Comparison of ENCODE assay signal across 8 cellular contexts in the genomic region with DNA sequence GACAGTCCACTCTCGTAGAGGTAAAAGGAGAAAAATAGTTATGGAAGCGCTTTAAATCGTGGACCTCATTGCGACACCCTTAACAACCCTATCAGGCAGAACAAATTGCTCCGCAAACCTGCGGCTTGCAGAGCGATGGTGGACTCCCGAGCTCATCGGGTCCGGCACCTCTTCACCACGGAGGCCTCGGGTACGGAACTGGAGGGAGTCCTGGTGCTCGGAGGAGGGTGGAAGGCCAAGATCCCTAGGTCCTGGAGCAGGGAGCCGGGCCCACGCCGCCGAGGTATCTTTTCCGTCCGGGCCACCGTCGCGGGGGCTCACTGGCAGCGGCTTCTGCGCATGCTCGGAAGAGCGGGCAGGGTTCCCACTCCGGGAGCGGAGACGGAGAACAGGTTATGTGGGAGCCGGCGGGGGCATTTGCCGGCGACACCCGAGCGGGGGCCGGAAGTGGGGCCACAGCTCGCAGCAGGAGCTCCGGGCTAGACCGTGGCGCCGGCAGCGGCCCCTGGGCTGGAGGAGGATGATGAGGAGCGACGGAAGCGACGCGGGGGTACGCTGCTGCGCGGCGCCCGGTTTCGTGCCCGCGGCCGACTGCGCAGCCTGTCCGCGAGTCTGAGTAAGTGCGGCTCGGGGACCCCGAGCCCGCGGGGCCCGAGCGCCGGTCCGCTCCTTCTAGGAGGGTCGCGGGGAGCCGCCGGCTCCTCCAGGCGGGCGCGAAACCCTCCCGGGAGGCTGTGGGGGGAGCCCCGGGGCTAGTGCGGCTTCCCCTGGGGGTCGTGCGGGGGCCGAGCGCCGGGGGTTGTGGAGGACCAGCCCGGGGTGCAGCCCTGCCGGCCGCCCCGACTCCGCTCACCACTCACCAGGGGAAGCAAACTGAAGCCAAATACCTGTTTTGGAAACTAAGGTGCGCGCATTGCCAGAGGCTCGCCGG. TPM values are rescaled to one million over a fixed set of nuclear protein-coding genes. Genes with fewer than 3 reads are reported as not detected.
DNase-seq lines count a peak whose midpoint lies in the region; FAIRE-seq and TF ChIP-seq lines count a peak whose summit lies in the region.

A gene (plus strand): TSS at position 349 of the 931 bp plus-strand sequence. CDS start 10,827 bp downstream, outside the sequence.

- peak within 1 kb of the TSS; percentile 96 for H2AFZ ChIP-seq in MM.1S (ENCODE audit: low read length)
- peak within 1 kb of the TSS; percentile 94 for H2AFZ ChIP-seq in neuronal stem cell (ENCODE audit: low read length)

- no peak within 1 kb of the TSS for H4K91ac ChIP-seq in neuronal stem cell (ENCODE audit: low read depth, low read length, poor library complexity)

- peak within 1 kb of the TSS; percentile 56 for H4K8ac ChIP-seq in neuronal stem cell (ENCODE audit: low read depth, low read length)

- peak within 1 kb of the TSS; percentile 69 for H3K4ac ChIP-seq in neuronal stem cell (ENCODE audit: low read length)

- H3K9me3 ChIP-seq in MM.1S (replicated peaks; ENCODE audit: insufficient read depth, low read length) = no peaks in the 10 kb centered on the region
- H3K9me3 ChIP-seq in neuronal stem cell (replicated peaks in 1 of 2; ENCODE audit: control insufficient read depth in 2 of 2, insufficient read depth in 1 of 2, low read depth in 1 of 2, low read length in 2 of 2) = no peaks in the 10 kb centered on the region
- no peaks in the 10 kb centered on the region for H3K9me3 ChIP-seq in subcutaneous abdominal adipose tissue (ENCODE audit: control insufficient read depth in 5 of 5, low read length in 5 of 5)

- H3K4me3 ChIP-seq in MM.1S (ENCODE audit: low read length) (peak within 1 kb of the TSS; percentile 92), neuronal stem cell (ENCODE audit: low read length in 2 of 2) (peak within 1 kb of the TSS; percentile 83 to 97), subcutaneous abdominal adipose tissue (ENCODE audit: low read depth in 1 of 5, low read length in 5 of 5) (peak within 1 kb of the TSS; percentile 85 to 92 (median 91))

- H3K4me1 ChIP-seq in MM.1S (ENCODE audit: low read length) (peaks cover 7% of the 10 kb centered on the region), neuronal stem cell (ENCODE audit: control insufficient read depth in 2 of 2, insufficient read depth in 1 of 2, low read depth in 1 of 2, low read length in 2 of 2) (peaks cover 6 to 11% of the 10 kb centered on the region in 2 donors), subcutaneous abdominal adipose tissue (ENCODE audit: control insufficient read depth in 5 of 5, insufficient read depth in 5 of 5, low read length in 5 of 5) (peaks cover 0 to 46% (median 41%) of the 10 kb centered on the region in 5 donors)

- H3K4me2 ChIP-seq in MM.1S (ENCODE audit: low read depth, low read length) (peak within 1 kb of the TSS; percentile 94), neuronal stem cell (ENCODE audit: insufficient read depth, low read length, poor library complexity, severe bottlenecking) (peak within 1 kb of the TSS; percentile 68)

- no peaks in the 10 kb centered on the region for H3F3A ChIP-seq in MM.1S (ENCODE audit: insufficient read depth, low read length)

- no peak for TF ChIP-seq CTCF in MM.1S (IDR thresholded peaks at IDR 0.05; ENCODE audit: low read length)

- peak within 1 kb of the TSS; percentile 71 for H3K14ac ChIP-seq in neuronal stem cell (ENCODE audit: low read length)

- DNase-seq in GF-D8 (lab: John Stamatoyannopoulos, UW) (peak; percentile 89), HCEC 1CT (peak; percentile 84), MM.1S (peak; percentile 94), SIG-M5 treated with dmso at 0.1 percent for 504 hours (lab: John Stamatoyannopoulos, UW; ENCODE audit: unreplicated experiment) (peak; percentile 90), frontal cortex (ENCODE audit: low spot score in 2 of 2) (peak; percentile 89 to 92), neuronal stem cell (ENCODE audit: low spot score) (peak; percentile 89)
- DNase-seq in activated naive CD4-positive, alpha-beta T cell (lab: John Stamatoyannopoulos, UW) = peak; percentile 74 to 83 (median 80)

- H3K23ac ChIP-seq in neuronal stem cell (ENCODE audit: low read depth, low read length, poor library complexity) = peak within 1 kb of the TSS; percentile 96

- WGBS in neuronal stem cell (ENCODE audit: extremely low coverage in 2 of 2, insufficient read length in 2 of 2, insufficient replicate concordance in 1 of 2), 2 donors = no CpG with 5 or more reads among the region's 93 CpGs

- H4K20me1 ChIP-seq in MM.1S (ENCODE audit: insufficient read depth, low read length) = 0 out of 2 replicates have a peak, but pooled peaks cover 3% of the 10 kb centered on the region

- H2BK5ac ChIP-seq in neuronal stem cell (ENCODE audit: low read length) = peak within 1 kb of the TSS; percentile 93

- peak within 1 kb of the TSS; percentile 83 for H3K9ac ChIP-seq in MM.1S (ENCODE audit: low read length)
- peak within 1 kb of the TSS; percentile 95 for H3K9ac ChIP-seq in neuronal stem cell (ENCODE audit: low read depth, low read length, poor library complexity)
- H3K9ac ChIP-seq in subcutaneous abdominal adipose tissue (ENCODE audit: low read length in 5 of 5) = peak within 1 kb of the TSS; percentile 91 to 97 (median 94)

- H2BK15ac ChIP-seq in neuronal stem cell (ENCODE audit: low read length) = peak within 1 kb of the TSS; percentile 75

- H3K18ac ChIP-seq in neuronal stem cell (ENCODE audit: low read length) = peak within 1 kb of the TSS; percentile 98

- no peak within 1 kb of the TSS for H2AK5ac ChIP-seq in neuronal stem cell (ENCODE audit: low read depth, low read length)

- H3K27ac ChIP-seq in MM.1S (ENCODE audit: low read length) (peak within 1 kb of the TSS; percentile 58; the same call in 1 of the 2 replicates), neuronal stem cell (replicated peaks; ENCODE audit: low read length) (peak within 1 kb of the TSS; percentile 60), subcutaneous abdominal adipose tissue (ENCODE audit: low read depth, low read length) (peak within 1 kb of the TSS; percentile 85)

- no peaks in the 10 kb centered on the region for H3K36me3 ChIP-seq in MM.1S (replicated peaks; ENCODE audit: insufficient read depth, low read length)
- H3K36me3 ChIP-seq in neuronal stem cell (replicated peaks in 1 of 2; ENCODE audit: control insufficient read depth in 2 of 2, insufficient read depth in 2 of 2, low read length in 2 of 2) = no peaks in the 10 kb centered on the region
- no peaks in the 10 kb centered on the region for H3K36me3 ChIP-seq in subcutaneous abdominal adipose tissue (ENCODE audit: control insufficient read depth in 5 of 5, insufficient read depth in 5 of 5, low read length in 5 of 5)

- peaks cover 4% of the 10 kb centered on the region for H3K79me1 ChIP-seq in neuronal stem cell (ENCODE audit: low read depth, low read length)

- H3K9me2 ChIP-seq in MM.1S (replicated peaks; ENCODE audit: insufficient read depth, low read length) = no peaks in the 10 kb centered on the region

- no peak within 1 kb of the TSS for H2BK12ac ChIP-seq in neuronal stem cell (ENCODE audit: low read length)

- peaks cover 53% of the 10 kb centered on the region for H3K79me2 ChIP-seq in MM.1S (ENCODE audit: low read length)

- no peak for FAIRE-seq in frontal cortex (lab: Jason Lieb, UNC)

- H3K27me3 ChIP-seq in MM.1S (replicated peaks; ENCODE audit: insufficient read depth, low read length) (no peaks in the 10 kb centered on the region), neuronal stem cell (ENCODE audit: control insufficient read depth in 3 of 3, insufficient read depth in 3 of 3, low read depth in 1 of 3, low read length in 3 of 3) (no peaks in the 10 kb centered on the region), subcutaneous abdominal adipose tissue (ENCODE audit: control insufficient read depth in 5 of 5, insufficient read depth in 4 of 5, low read length in 5 of 5) (no peaks in the 10 kb centered on the region)

- no peak within 1 kb of the TSS for H2BK120ac ChIP-seq in neuronal stem cell (ENCODE audit: low read depth, low read length)

RNA-seq across cellular contexts. Expression of the gene that starts here (rescaled TPM):
- 17.1 TPM for total RNA-seq in frontal cortex
- 7.2 TPM for polyA plus RNA-seq in neuronal stem cell (2013, experiment 1 of 2)
- polyA plus RNA-seq in neuronal stem cell (2013, experiment 2 of 2) = 7.4 TPM

Comparison
In these comparisons a context has a peak if more than half of its experiments do, and no peak if none do; other contexts are left out.
1. Peak in every context shown above with its lines: DNase-seq, H3K4me3 ChIP-seq and H3K27ac ChIP-seq.